Comparison of ENCODE assay signal across 11 cellular contexts in the genomic region with DNA sequence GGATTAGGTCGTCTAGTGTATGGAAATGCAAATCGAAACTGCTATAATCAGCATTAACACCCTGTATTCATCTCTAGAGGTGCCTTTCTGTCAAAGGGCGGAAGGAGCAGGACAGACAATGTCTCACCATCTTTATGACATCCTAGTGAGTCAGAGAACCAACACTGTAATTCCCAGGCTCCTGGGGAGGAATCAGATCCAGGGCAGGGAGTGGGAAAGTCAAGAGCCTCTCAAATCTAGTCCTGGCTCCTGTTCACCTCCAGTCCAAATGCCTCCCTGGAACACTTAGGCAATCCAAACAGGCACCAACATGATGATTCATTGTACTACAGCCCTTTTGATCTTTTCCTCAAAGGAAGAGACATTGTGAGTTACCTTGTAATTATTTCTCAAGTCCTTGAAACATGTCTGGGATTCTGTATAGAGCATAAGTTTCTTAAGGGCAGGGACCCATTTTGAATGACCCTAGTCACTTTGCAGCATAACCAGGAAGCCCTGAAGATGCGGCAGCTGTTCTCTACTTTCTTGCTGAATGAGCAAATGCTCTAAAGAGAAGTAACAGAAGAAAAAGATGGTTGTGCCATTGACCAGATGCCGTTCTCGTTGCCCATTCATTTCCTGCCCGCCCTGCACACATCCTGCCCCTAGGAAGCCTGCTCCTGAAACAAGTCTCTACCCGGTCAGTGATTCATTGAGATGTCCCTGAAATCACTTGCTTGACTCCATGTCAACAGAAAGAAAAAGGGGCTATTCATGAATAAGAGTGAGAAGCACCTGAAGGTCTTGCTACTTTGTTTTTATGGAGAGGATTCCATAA.
DNase-seq lines count a peak whose midpoint lies in the region; ATAC-seq, FAIRE-seq and TF ChIP-seq lines count a peak whose summit lies in the region.
"Had no signal": no experiment of that assay in that cellular context is flagged by ENCODE, and none has a peak within 500 bp of the region (broad histone marks: within the 10 kb centered on the region; RNA-seq: fewer than 3 reads in every experiment).

No MANE protein-coding gene starts in this region.

- no peak overlapping the region for H3K27ac ChIP-seq in lung (ENCODE audit: low read depth in 1 of 2, low read length in 1 of 2)
- no peak overlapping the region for H3K27ac ChIP-seq in left ventricle myocardium inferior (replicated peaks)

- peak; percentile 56 for ATAC-seq in lung (ENCODE audit: insufficient read depth, low FRiP score)
- ATAC-seq in GM21723 (IDR thresholded peaks at IDR 0.05; ENCODE audit: unreplicated experiment) = no peak

- POLR2A ChIA-PET in activated CD4-positive, alpha-beta memory T cell treated with anti-CD3 and anti-CD28 coated beads, Interleukin-2, amount 10 ng/mL, durations not matched to agents 7 days and 5 days (lab: Charles Lee) = no interaction called here

- TF ChIP-seq CTCF in CD14-positive monocyte (IDR thresholded peaks at IDR 0.05) (no peak), lung (IDR thresholded peaks at IDR 0.05; ENCODE audit: control extremely low read depth, extremely low read depth) (no peak), mesothelial cell of epicardium (IDR thresholded peaks at IDR 0.05; ENCODE audit: unreplicated experiment) (no peak), left ventricle myocardium inferior (IDR thresholded peaks at IDR 0.05; ENCODE audit: borderline replicate concordance) (no peak)

- no peaks in the 10 kb centered on the region for H3K9me3 ChIP-seq in lung (ENCODE audit: control insufficient read depth in 2 of 2, insufficient read depth in 1 of 2, low read length in 1 of 2)
- no peaks in the 10 kb centered on the region for H3K9me3 ChIP-seq in left ventricle myocardium inferior (replicated peaks)

- H3K4me3 Mint-ChIP-seq in CD14-positive monocyte = peak overlapping the region in 1 of 2 donors; percentile 52
- H3K4me3 Mint-ChIP-seq in activated CD4-positive, alpha-beta memory T cell treated with anti-CD3 and anti-CD28 coated beads, Interleukin-2, amount 10 ng/mL, durations not matched to agents 7 days and 5 days = no peak overlapping the region
- H3K4me3 Mint-ChIP-seq in mesothelial cell of epicardium = no peak overlapping the region
- H3K4me3 Mint-ChIP-seq: IgD-negative memory B cell had no signal

- H3K36me3 Mint-ChIP-seq in CD14-positive monocyte = no peaks in the 10 kb centered on the region
- no peaks in the 10 kb centered on the region for H3K36me3 Mint-ChIP-seq in activated CD4-positive, alpha-beta memory T cell treated with anti-CD3 and anti-CD28 coated beads, Interleukin-2, amount 10 ng/mL, durations not matched to agents 7 days and 5 days (ENCODE audit: low read depth)
- H3K36me3 Mint-ChIP-seq in mesothelial cell of epicardium = no peaks in the 10 kb centered on the region

- DNase-seq in CD14-positive monocyte (ENCODE audit: low spot score) = no peak
- DNase-seq in HTR-8/SVneo (ENCODE audit: insufficient read length, low spot score) = peak; percentile 69
- no peak for DNase-seq in activated CD4-positive, alpha-beta memory T cell treated with anti-CD3 and anti-CD28 coated beads, Interleukin-2, amount 10 ng/mL, durations not matched to agents 7 days and 5 days
- peak; percentile 29 for DNase-seq in lung (ENCODE audit: low spot score)
- no peak for DNase-seq in mesothelial cell of epicardium (ENCODE audit: low spot score in 2 of 2, unreplicated experiment in 2 of 2)
- DNase-seq in NCI-H2107 treated with DMSO at 0.1 percent for 48 hours (lab: John Stamatoyannopoulos, UW; ENCODE audit: unreplicated experiment) = no peak
- DNase-seq in left ventricle myocardium inferior = no peak
- DNase-seq: stimulated activated CD8-positive, alpha-beta memory T cell treated with anti-CD3 and anti-CD28 coated beads, Interleukin-4, amount 100 ng/mL, for 48 hours had no signal

- H3K27me3 Mint-ChIP-seq in CD14-positive monocyte (ENCODE audit: low read depth in 3 of 3) (peaks cover 0 to 3% (median 0%) of the 10 kb centered on the region in 3 donors), mesothelial cell of epicardium (ENCODE audit: low read depth) (no peaks in the 10 kb centered on the region)
- H3K27me3 Mint-ChIP-seq in activated CD4-positive, alpha-beta memory T cell treated with anti-CD3 and anti-CD28 coated beads, Interleukin-2, amount 10 ng/mL, durations not matched to agents 7 days and 5 days = no peaks in the 10 kb centered on the region
- H3K27me3 Mint-ChIP-seq: IgD-negative memory B cell had no signal

- intact Hi-C loops in CD14-positive monocyte (cut with micrococcal nuclease) (loop anchor here in 1 of 2 donors (5.0 kb wide), 1 partner anchor 41 kb away; no protein-coding TSS in a partner anchor), left ventricle myocardium inferior (cut with micrococcal nuclease) (no loop called here)

- CTCF ChIA-PET in activated CD4-positive, alpha-beta memory T cell treated with anti-CD3 and anti-CD28 coated beads, Interleukin-2, amount 10 ng/mL, durations not matched to agents 7 days and 5 days (lab: Charles Lee) = no interaction called here

- 57 to 70% methylated on average over 8 of the region's 8 CpGs for WGBS in lung, 2 donors

- FAIRE-seq in HTR-8/SVneo (lab: Jason Lieb, UNC) = no peak
- FAIRE-seq: H1 had no signal

- H3K9me3 Mint-ChIP-seq in CD14-positive monocyte (no peaks in the 10 kb centered on the region), mesothelial cell of epicardium (no peaks in the 10 kb centered on the region)
- H3K9me3 Mint-ChIP-seq in activated CD4-positive, alpha-beta memory T cell treated with anti-CD3 and anti-CD28 coated beads, Interleukin-2, amount 10 ng/mL, durations not matched to agents 7 days and 5 days = no peaks in the 10 kb centered on the region
- H3K9me3 Mint-ChIP-seq: IgD-negative memory B cell had no signal

- H3K36me3 ChIP-seq in lung (ENCODE audit: control insufficient read depth in 2 of 2, insufficient read depth in 2 of 2, low read length in 2 of 2) (no peaks in the 10 kb centered on the region), left ventricle myocardium inferior (no peaks in the 10 kb centered on the region)

- peaks cover 56% of the 10 kb centered on the region for H3K4me1 Mint-ChIP-seq in CD14-positive monocyte
- H3K4me1 Mint-ChIP-seq in activated CD4-positive, alpha-beta memory T cell treated with anti-CD3 and anti-CD28 coated beads, Interleukin-2, amount 10 ng/mL, durations not matched to agents 7 days and 5 days = peaks cover 40% of the 10 kb centered on the region
- H3K4me1 Mint-ChIP-seq in mesothelial cell of epicardium = peaks cover 34% of the 10 kb centered on the region

- H3K4me1 ChIP-seq in lung (ENCODE audit: control insufficient read depth in 2 of 2, insufficient read depth in 2 of 2, low read length in 2 of 2) = no peaks in the 10 kb centered on the region
- H3K4me1 ChIP-seq in left ventricle myocardium inferior = no peaks in the 10 kb centered on the region

- H3K27ac Mint-ChIP-seq in CD14-positive monocyte (peak overlapping the region in 6 of 7 donors; percentile 21 to 70 (median 54)), mesothelial cell of epicardium (no peak overlapping the region)
- peak overlapping the region; percentile 22 for H3K27ac Mint-ChIP-seq in activated CD4-positive, alpha-beta memory T cell treated with anti-CD3 and anti-CD28 coated beads, Interleukin-2, amount 10 ng/mL, durations not matched to agents 7 days and 5 days
- H3K27ac Mint-ChIP-seq: IgD-negative memory B cell had no signal

- H3K4me3 ChIP-seq in lung = no peak overlapping the region
- no peak overlapping the region for H3K4me3 ChIP-seq in left ventricle myocardium inferior

- no peaks in the 10 kb centered on the region for H3K27me3 ChIP-seq in lung (ENCODE audit: control insufficient read depth, insufficient read depth)
- no peaks in the 10 kb centered on the region for H3K27me3 ChIP-seq in left ventricle myocardium inferior (ENCODE audit: low read depth)

Comparison
In these comparisons a context has a peak if more than half of its experiments do, and no peak if none do; other contexts are left out.
1. DNase-seq: peak in HTR-8/SVneo (single experiment) and lung (single experiment); none in CD14-positive monocyte (single experiment), activated CD4-positive, alpha-beta memory T cell treated with anti-CD3 and anti-CD28 coated beads, Interleukin-2, amount 10 ng/mL, durations not matched to agents 7 days and 5 days (single experiment), mesothelial cell of epicardium (0 of 2), NCI-H2107 treated with DMSO at 0.1 percent for 48 hours (single experiment) and left ventricle myocardium inferior (single experiment).